1 cellular context compared by ENCODE assay signal in genomic region chr17:40561871-40562611, GRCh38.
TF ChIP-seq lines count a peak whose summit lies in the region.

No MANE protein-coding gene starts in this region.

TF ChIP-seq in GM23338, 12 proteins besides CTCF, POLR2A, EP300 and RAD21 (continued from another document):
- TF ChIP-seq ZNF331 (CRISPR knock-in tag; IDR thresholded peaks at IDR 0.05; ENCODE audit: low read depth): no peak
